ENCODE assay signal across 33 cellular contexts in genomic region chr9:76310991-76311390, GRCh38.
"Had no signal": no experiment of that assay in that cellular context is flagged by ENCODE, and none has a peak within 500 bp of the region (broad histone marks: within the 10 kb centered on the region; RNA-seq: fewer than 3 reads in every experiment).

No MANE protein-coding gene starts in this region.

- H3K27ac ChIP-seq: KMS-11 had no signal

- H3K27me3 ChIP-seq: MG63 had no signal

- H3K4me3 ChIP-seq: MG63 had no signal

- DNase-seq: Karpas-422, Kasumi-1, KG1, MG63, MM.1S, MV-4-11, NCI-H1048, NCI-H1092, NCI-H1092 treated with DMSO at 0.1 percent for 48 hours, NCI-H1105, NCI-H1105 treated with DMSO at 0.1 percent for 48 hours, NCI-H1417, NCI-H1417 treated with DMSO at 0.1 percent for 48 hours, NCI-H1436, NCI-H1436 treated with DMSO at 0.1 percent for 48 hours, NCI-H146, NCI-H1694, NCI-H1694 treated with DMSO at 0.1 percent for 48 hours, NCI-H187, NCI-H187 treated with DMSO at 0.1 percent for 48 hours, NCI-H1930, NCI-H2029, NCI-H2029 treated with DMSO at 0.1 percent for 48 hours, NCI-H2081, NCI-H2107, NCI-H2171, NCI-H2227 treated with DMSO at 0.1 percent for 48 hours, NCI-H226, NCI-H345, NCI-H446, NCI-H446 treated with DMSO at 0.1 percent for 48 hours, NCI-H510A had no signal

- H3K36me3 ChIP-seq: MG63 had no signal

- H3K9ac ChIP-seq: KMS-11 had no signal

- H3K4me2 ChIP-seq: KMS-11 had no signal

- H3K9me3 ChIP-seq: MG63 had no signal
